14 cellular contexts compared by ENCODE assay signal in genomic region chr10:129525408-129525807, GRCh38. TPM values are rescaled to one million over a fixed set of nuclear protein-coding genes. Genes with fewer than 3 reads are reported as not detected.
DNase-seq lines count a peak whose midpoint lies in the region; ATAC-seq and TF ChIP-seq lines count a peak whose summit lies in the region.
"Had no signal": no experiment of that assay in that cellular context is flagged by ENCODE, and none has a peak within 500 bp of the region (broad histone marks: within the 10 kb centered on the region; RNA-seq: fewer than 3 reads in every experiment).

No MANE protein-coding gene starts in this region.

- peaks cover 0 to 19% (median 0%) of the 10 kb centered on the region in 4 donors for H3K4me1 ChIP-seq in stomach

- H3K9me3 ChIP-seq in stomach: peaks cover 0 to 5% (median 2%) of the 10 kb centered on the region in 4 donors

- DNase-seq in AG09319 (ENCODE audit: extremely low read depth, low read depth) (peak; percentile 29), LHCN-M2 (ENCODE audit: low read depth) (peak; percentile 27), fibroblast of mammary gland (ENCODE audit: low read depth) (peak; percentile 59), omental fat pad (ENCODE audit: low spot score) (no peak), stomach (no peak), SHP77 (lab: John Stamatoyannopoulos, UW) (no peak)
- no peak for DNase-seq in central memory CD4-positive, alpha-beta T cell
- DNase-seq: activated CD4-positive, CD25-positive, alpha-beta regulatory T cell; activated T-cell treated with anti-CD3 and anti-CD28 coated beads, Interleukin-2, amount 50 U/mL, for 24 hours; anterior cingulate cortex; naive thymus-derived CD8-positive, alpha-beta T cell; NCI-H774 had no signal

- H3K4me3 ChIP-seq in fibroblast of mammary gland (ENCODE audit: control insufficient read depth, low read depth, low read length): no peak overlapping the region
- H3K4me3 ChIP-seq in stomach: no peak overlapping the region

- TF ChIP-seq POLR2A in stomach (IDR thresholded peaks at IDR 0.05): no peak

- ATAC-seq in omental fat pad (ENCODE audit: low FRiP score) (peak; percentile 81), HG03175 (IDR thresholded peaks at IDR 0.05; ENCODE audit: unreplicated experiment) (no peak)
- ATAC-seq: naive thymus-derived CD8-positive, alpha-beta T cell; stimulated activated effector memory CD8-positive, alpha-beta T cell treated with anti-CD3 and anti-CD28 coated beads, Interleukin-12 subunit alpha, Interleukin-12 subunit beta, amount 100 ng/mL, for 72 hours had no signal

- peaks cover 0 to 9% (median 0%) of the 10 kb centered on the region in 4 donors for H3K36me3 ChIP-seq in stomach

- TF ChIP-seq EP300 in stomach (IDR thresholded peaks at IDR 0.05): no peak

- 65 to 79% (median 72%) methylated on average over 14 of the region's 14 CpGs for WGBS in stomach, 5 donors

- no peak for TF ChIP-seq CTCF in AG09319 (IDR thresholded peaks at IDR 0.05; ENCODE audit: low read depth, low read length)
- no peak for TF ChIP-seq CTCF in fibroblast of mammary gland (conservative IDR thresholded peaks at IDR 0.05; ENCODE audit: control insufficient read depth, insufficient read depth, low read depth, low read length)
- TF ChIP-seq CTCF in omental fat pad (IDR thresholded peaks at IDR 0.05): no peak
- TF ChIP-seq CTCF in stomach (IDR thresholded peaks at IDR 0.05): no peak

- intact Hi-C loops in stomach (cut with DNase I; ENCODE audit: low total_unique reads): no loop called here

- H3K27me3 ChIP-seq in stomach: no peaks in the 10 kb centered on the region

- H3K27ac ChIP-seq in stomach: no peak overlapping the region

RNA-seq across cellular contexts. Expression of gene MGMT, which starts 58.4 kb away (rescaled TPM):
- total RNA-seq in LHCN-M2 (2014; rRNA removed): 29.5 and 33.2 TPM in 2 replicates
- 28.8 TPM for polyA plus RNA-seq in LHCN-M2 (2012)
- 10 to 100 TPM; 27.3 to 56.6 (median 35.4) TPM for total RNA-seq in omental fat pad
- total RNA-seq in stomach: 10 to 100 TPM in 3 of 5 donors, 1 to 10 TPM in 2; 1.2 to 37.8 (median 18.3) TPM
- polyA plus RNA-seq in stomach: 10 to 100 TPM; 17.8 to 31.3 (median 24.3) TPM

Comparison
In these comparisons a context has a peak if more than half of its experiments do, and no peak if none do; other contexts are left out.
1. DNase-seq: peak in AG09319 (single experiment), LHCN-M2 (single experiment) and fibroblast of mammary gland (single experiment); none in omental fat pad (single experiment), stomach (single experiment), SHP77 (0 of 2) and central memory CD4-positive, alpha-beta T cell (single experiment).